In the genomic region with DNA sequence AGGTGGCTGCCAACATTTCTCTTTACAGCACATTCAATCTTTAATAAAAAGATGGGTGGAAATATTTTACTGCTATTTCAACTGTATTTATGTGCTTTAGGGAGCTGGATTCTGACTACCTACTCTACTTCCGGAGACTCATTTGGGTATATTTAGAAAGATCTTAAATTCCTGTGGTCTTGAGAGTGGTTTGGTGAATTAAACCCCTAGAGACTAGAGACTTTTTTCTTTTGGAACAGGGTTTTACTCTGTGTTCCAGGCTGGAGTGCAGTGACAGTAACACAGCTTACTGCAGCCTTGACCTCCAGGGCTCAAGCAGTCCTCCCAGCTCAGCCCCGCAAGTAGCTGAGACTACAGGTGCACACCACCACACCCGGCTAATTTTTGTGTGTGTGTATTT, we compare ENCODE assay signal across 23 cellular contexts.
A peak's percentile ranks its signal among the peaks of the same experiment; 100 is the strongest.
DNase-seq lines count a peak whose midpoint lies in the region; ATAC-seq and TF ChIP-seq lines count a peak whose summit lies in the region.
"Had no signal": no experiment of that assay in that cellular context is flagged by ENCODE, and none has a peak within 500 bp of the region (broad histone marks: within the 10 kb centered on the region; RNA-seq: fewer than 3 reads in every experiment).

No MANE protein-coding gene starts in this region.

- H3K4me3 Mint-ChIP-seq in CD4-positive, alpha-beta T cell = no peak overlapping the region
- H3K4me3 Mint-ChIP-seq: activated naive CD8-positive, alpha-beta T cell treated with anti-CD3 and anti-CD28 coated beads for 36 hours; natural killer cell had no signal

- no peak for ATAC-seq in CD4-positive, alpha-beta T cell (ENCODE audit: poor library complexity)
- ATAC-seq: gastroesophageal sphincter, natural killer cell had no signal

- peak overlapping the region; percentile 18 for H2AFZ ChIP-seq in osteoblast (ENCODE audit: low read length)
- H2AFZ ChIP-seq: PC-9 had no signal

- CTCF ChIA-PET in CD4-positive, alpha-beta T cell (lab: Charles Lee) = interaction anchor here (1.3 kb wide), 1 partner anchor 12 kb away, joined by 3 read pairs; no protein-coding TSS in a partner anchor

- DNase-seq in AG09309 (ENCODE audit: low read depth) (peak; percentile 70), H4 (ENCODE audit: low spot score) (peak; percentile 45), astrocyte of the cerebellum (ENCODE audit: low read depth) (peak; percentile 24), osteoblast (ENCODE audit: insufficient read length, low spot score, missing footprints) (no peak), NCI-H187 (lab: John Stamatoyannopoulos, UW) (no peak), HAP-1 (ENCODE audit: low spot score in 2 of 2) (no peak)
- DNase-seq in CD4-positive, alpha-beta T cell = no peak
- DNase-seq in activated CD8-positive, alpha-beta memory T cell treated with anti-CD3 and anti-CD28 coated beads for 24 hours = no peak
- DNase-seq: activated naive CD8-positive, alpha-beta T cell treated with anti-CD3 and anti-CD28 coated beads for 36 hours; dorsolateral prefrontal cortex; GOT3; Kasumi-1; kidney glomerular epithelial cell; mesenchymal stem cell; natural killer cell; NCI-H1436 treated with DMSO at 0.1 percent for 48 hours; NCI-H774; PC-9; posterior cingulate gyrus; sigmoid colon; T-helper 9 cell had no signal

- TF ChIP-seq CTCF in AG09309 (IDR thresholded peaks at IDR 0.05; ENCODE audit: control insufficient read depth, insufficient read depth, low read depth, low read length, missing control alignments) (no peak), astrocyte of the cerebellum (IDR thresholded peaks at IDR 0.05; ENCODE audit: low read depth, low read length, missing control alignments) (no peak), osteoblast (IDR thresholded peaks at IDR 0.05; ENCODE audit: extremely low read depth, low read depth, low read length) (no peak)
- no peak for TF ChIP-seq CTCF in CD4-positive, alpha-beta T cell (IDR thresholded peaks at IDR 0.05)

- H3K27me3 ChIP-seq in osteoblast (ENCODE audit: insufficient read depth, low read length) (peaks cover 16% of the 10 kb centered on the region), HAP-1 (ENCODE audit: low read depth) (peaks cover 3% of the 10 kb centered on the region; the same call in 1 of the 2 replicates)
- H3K27me3 ChIP-seq in CD4-positive, alpha-beta T cell (ENCODE audit: control insufficient read depth, insufficient read depth, low read length) = no peaks in the 10 kb centered on the region
- H3K27me3 ChIP-seq: gastroesophageal sphincter, sigmoid colon had no signal

- H3K27ac ChIP-seq in osteoblast (ENCODE audit: low read depth, low read length) = no peak overlapping the region
- no peak overlapping the region for H3K27ac ChIP-seq in CD4-positive, alpha-beta T cell (ENCODE audit: low read depth, low read length)
- H3K27ac ChIP-seq: dorsolateral prefrontal cortex, epithelial cell of prostate, PC-9 had no signal

- no peaks in the 10 kb centered on the region for H3K4me1 Mint-ChIP-seq in CD4-positive, alpha-beta T cell (ENCODE audit: low read depth)
- H3K4me1 Mint-ChIP-seq: activated naive CD8-positive, alpha-beta T cell treated with anti-CD3 and anti-CD28 coated beads for 36 hours; natural killer cell had no signal

- H3K9me3 ChIP-seq in osteoblast (ENCODE audit: low read depth, low read length) = peaks cover 2% of the 10 kb centered on the region
- no peaks in the 10 kb centered on the region for H3K9me3 ChIP-seq in CD4-positive, alpha-beta T cell (ENCODE audit: control insufficient read depth, low read length)
- no peaks in the 10 kb centered on the region for H3K9me3 ChIP-seq in HAP-1

- in situ Hi-C loops in astrocyte of the cerebellum (cut with HindIII; ENCODE audit: low sequenced_read_pairs) = no loop called here
- in situ Hi-C loops in HAP-1 (cut with MboI; ENCODE audit: low sequenced_read_pairs) = no loop called here

- no peaks in the 10 kb centered on the region for H3K27me3 Mint-ChIP-seq in CD4-positive, alpha-beta T cell
- H3K27me3 Mint-ChIP-seq: activated naive CD8-positive, alpha-beta T cell treated with anti-CD3 and anti-CD28 coated beads for 36 hours had no signal

- H3K36me3 Mint-ChIP-seq in CD4-positive, alpha-beta T cell (ENCODE audit: low read depth) = no peaks in the 10 kb centered on the region
- H3K36me3 Mint-ChIP-seq: activated naive CD8-positive, alpha-beta T cell treated with anti-CD3 and anti-CD28 coated beads for 36 hours; natural killer cell had no signal

- H3K36me3 ChIP-seq in osteoblast (ENCODE audit: insufficient read depth, low read length) = no peaks in the 10 kb centered on the region
- H3K36me3 ChIP-seq in HAP-1 (replicated peaks) = no peaks in the 10 kb centered on the region
- H3K36me3 ChIP-seq: gastroesophageal sphincter, sigmoid colon had no signal

- peak overlapping the region; percentile 43 for H3K4me2 ChIP-seq in osteoblast (ENCODE audit: insufficient read depth, low read length)
- H3K4me2 ChIP-seq: PC-9 had no signal

- H3K27ac Mint-ChIP-seq in CD4-positive, alpha-beta T cell = no peak overlapping the region
- H3K27ac Mint-ChIP-seq: activated naive CD8-positive, alpha-beta T cell treated with anti-CD3 and anti-CD28 coated beads for 36 hours; natural killer cell had no signal

- H3K4me1 ChIP-seq in osteoblast (ENCODE audit: insufficient read depth, low read length) (peaks cover 33% of the 10 kb centered on the region), HAP-1 (no peaks in the 10 kb centered on the region)

- H3K4me3 ChIP-seq in AG09309 (ENCODE audit: control insufficient read depth, low read depth, low read length) (no peak overlapping the region), astrocyte of the cerebellum (ENCODE audit: low read depth, low read length) (no peak overlapping the region), osteoblast (ENCODE audit: insufficient read depth, low read length) (no peak overlapping the region), HAP-1 (no peak overlapping the region)
- H3K4me3 ChIP-seq: dorsolateral prefrontal cortex, gastroesophageal sphincter, PC-9, sigmoid colon had no signal

- H3K9me3 Mint-ChIP-seq in CD4-positive, alpha-beta T cell = no peaks in the 10 kb centered on the region
- H3K9me3 Mint-ChIP-seq: activated naive CD8-positive, alpha-beta T cell treated with anti-CD3 and anti-CD28 coated beads for 36 hours; natural killer cell had no signal

- H4K20me1 ChIP-seq in osteoblast (ENCODE audit: insufficient read depth, low read length) = no peaks in the 10 kb centered on the region

- intact Hi-C loops in CD4-positive, alpha-beta T cell (cut with DNase I, micrococcal nuclease) = no loop called here

- no peaks in the 10 kb centered on the region for H3K79me2 ChIP-seq in osteoblast (ENCODE audit: insufficient read depth, low read length)

- POLR2A ChIA-PET in CD4-positive, alpha-beta T cell (lab: Charles Lee) = no interaction called here

Comparison
In these comparisons a context has a peak if more than half of its experiments do, and no peak if none do; other contexts are left out.
1. DNase-seq: peak in AG09309 (single experiment), H4 (single experiment) and astrocyte of the cerebellum (single experiment); none in osteoblast (single experiment), NCI-H187 (0 of 2), CD4-positive, alpha-beta T cell (0 of 10), activated CD8-positive, alpha-beta memory T cell treated with anti-CD3 and anti-CD28 coated beads for 24 hours (single experiment) and HAP-1 (0 of 2).